Comparison of ENCODE assay signal across 26 cellular contexts in the genomic region with DNA sequence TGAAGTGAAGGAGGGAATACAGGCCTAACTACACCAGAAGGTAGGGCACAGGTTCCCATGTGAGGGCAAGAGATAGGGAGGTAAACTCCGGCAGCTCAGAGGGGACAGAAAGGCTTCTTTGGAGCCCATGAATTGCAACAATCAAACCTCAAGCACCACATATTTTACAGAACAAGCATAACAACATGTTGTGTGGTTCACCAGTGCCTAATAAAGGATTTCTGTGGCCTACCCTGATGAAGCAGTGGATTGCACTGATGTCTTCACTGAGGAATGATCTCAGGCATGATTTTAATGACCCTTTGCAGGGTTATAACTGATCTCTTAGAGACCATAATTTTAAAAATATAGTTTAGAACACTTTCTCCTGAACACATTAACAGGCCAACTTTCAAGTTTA.
A peak's percentile ranks its signal among the peaks of the same experiment; 100 is the strongest.
DNase-seq lines count a peak whose midpoint lies in the region; FAIRE-seq and TF ChIP-seq lines count a peak whose summit lies in the region.
"Had no signal": no experiment of that assay in that cellular context is flagged by ENCODE, and none has a peak within 500 bp of the region (broad histone marks: within the 10 kb centered on the region; RNA-seq: fewer than 3 reads in every experiment).

No MANE protein-coding gene starts in this region.

- H3K4me1 Mint-ChIP-seq in CD4-positive, alpha-beta memory T cell = peaks cover 81 to 98% (median 91%) of the 10 kb centered on the region in 4 donors
- H3K4me1 Mint-ChIP-seq in T-helper 2 cell treated with Interferon-gamma antibody and Interleukin-4, amounts not matched to agents 5 μg/mL and 100 μg/mL, for 36 hours (ENCODE audit: low read depth) = peaks cover 86% of the 10 kb centered on the region

- FAIRE-seq in GM19239 (lab: Jason Lieb, UNC) = no peak
- FAIRE-seq: HTR-8/SVneo had no signal

- peaks cover 96% of the 10 kb centered on the region for H3K4me1 ChIP-seq in CD4-positive, alpha-beta memory T cell (ENCODE audit: insufficient read depth, low read length)
- peaks cover 56 to 60% of the 10 kb centered on the region in 2 experiments for H3K4me1 ChIP-seq in neutrophil (ENCODE audit: control insufficient read depth in 1 of 2, insufficient read depth in 1 of 2, low read depth in 1 of 2, low read length in 1 of 2)
- peaks cover 0 to 4% (median 0%) of the 10 kb centered on the region in 4 donors for H3K4me1 ChIP-seq in Peyer's patch
- H3K4me1 ChIP-seq: psoas muscle, sigmoid colon, SJCRH30 had no signal

- peaks cover 16 to 22% of the 10 kb centered on the region in 2 donors for H3K36me3 Mint-ChIP-seq in CD4-positive, alpha-beta memory T cell
- peaks cover 54% of the 10 kb centered on the region for H3K36me3 Mint-ChIP-seq in T-helper 2 cell treated with Interferon-gamma antibody and Interleukin-4, amounts not matched to agents 5 μg/mL and 100 μg/mL, for 36 hours (ENCODE audit: low read depth)
- H3K36me3 Mint-ChIP-seq: mesothelial cell of epicardium had no signal

- DNase-seq in CD4-positive, alpha-beta memory T cell = no peak
- DNase-seq in T-helper 2 cell treated with Interferon-gamma antibody and Interleukin-4, amounts not matched to agents 5 μg/mL and 100 μg/mL, for 36 hours (ENCODE audit: low spot score) = no peak
- DNase-seq in effector CD8-positive, alpha-beta T cell (lab: John Stamatoyannopoulos, UW) = no peak
- DNase-seq in Peyer's patch = no peak
- no peak for DNase-seq in GM19239 (ENCODE audit: insufficient read length, low spot score)
- DNase-seq: activated B cell treated with CpG ODN at 0.5 μM for 24 hours; activated CD4-positive, alpha-beta T cell treated with anti-CD3 and anti-CD28 coated beads, Interleukin-2, amount 10 ng/mL, durations not matched to agents 7 days and 5 days; activated gamma-delta T cell treated with Interleukin-2 at 50 U/mL for 16 hours; caudate nucleus; EL; H9; KBM-7; naive B cell; NCI-H1417 treated with DMSO at 0.1 percent for 48 hours; NCI-H2029 treated with DMSO at 0.1 percent for 48 hours; NCI-H526; psoas muscle; sigmoid colon; SJCRH30; upper lobe of right lung had no signal

- H3K4me3 Mint-ChIP-seq in CD4-positive, alpha-beta memory T cell = peak overlapping the region in 5 of 8 donors; percentile 2 to 60 (median 22)
- H3K4me3 Mint-ChIP-seq in T-helper 2 cell treated with Interferon-gamma antibody and Interleukin-4, amounts not matched to agents 5 μg/mL and 100 μg/mL, for 36 hours = peak overlapping the region; percentile 18
- H3K4me3 Mint-ChIP-seq: activated B cell treated with CpG ODN at 0.5 μM for 24 hours; activated CD4-positive, alpha-beta T cell treated with anti-CD3 and anti-CD28 coated beads, Interleukin-2, amount 10 ng/mL, durations not matched to agents 7 days and 5 days; H9; mesothelial cell of epicardium; naive B cell; stimulated activated memory B cell treated with anti-CD40 and anti-IgM and Interleukin-4, amounts not matched to agents 10 μg/mL and 1 μg/mL and 100 μg/mL, for 72 hours had no signal

- CTCF ChIA-PET in CD4-positive, alpha-beta memory T cell (lab: Charles Lee; ENCODE audit: partially characterized antibody) = no interaction called here

- H3K27me3 ChIP-seq in CD4-positive, alpha-beta memory T cell (ENCODE audit: insufficient read depth, low read length) = no peaks in the 10 kb centered on the region
- H3K27me3 ChIP-seq in neutrophil (no peaks in the 10 kb centered on the region), Peyer's patch (no peaks in the 10 kb centered on the region)
- H3K27me3 ChIP-seq: sigmoid colon, SJCRH30, upper lobe of right lung had no signal

- no peaks in the 10 kb centered on the region for H3K9me3 ChIP-seq in CD4-positive, alpha-beta memory T cell (ENCODE audit: control insufficient read depth in 1 of 2, low read length in 2 of 2)
- H3K9me3 ChIP-seq in KOPT-K1 (ENCODE audit: insufficient read depth, low read length, poor library complexity, severe bottlenecking) = no peaks in the 10 kb centered on the region
- H3K9me3 ChIP-seq in neutrophil = no peaks in the 10 kb centered on the region
- no peaks in the 10 kb centered on the region for H3K9me3 ChIP-seq in Peyer's patch
- H3K9me3 ChIP-seq: psoas muscle, sigmoid colon, SJCRH30, upper lobe of right lung had no signal

- H3K36me3 ChIP-seq in CD4-positive, alpha-beta memory T cell (ENCODE audit: insufficient read depth, low read length) = no peaks in the 10 kb centered on the region
- peaks cover 29% of the 10 kb centered on the region for H3K36me3 ChIP-seq in KOPT-K1 (ENCODE audit: insufficient read depth, low read length)
- H3K36me3 ChIP-seq in neutrophil = no peaks in the 10 kb centered on the region
- H3K36me3 ChIP-seq in Peyer's patch = no peaks in the 10 kb centered on the region
- H3K36me3 ChIP-seq: sigmoid colon, upper lobe of right lung had no signal

- H3K9me3 Mint-ChIP-seq in CD4-positive, alpha-beta memory T cell = no peaks in the 10 kb centered on the region
- H3K9me3 Mint-ChIP-seq in T-helper 2 cell treated with Interferon-gamma antibody and Interleukin-4, amounts not matched to agents 5 μg/mL and 100 μg/mL, for 36 hours = no peaks in the 10 kb centered on the region
- H3K9me3 Mint-ChIP-seq: activated B cell treated with CpG ODN at 0.5 μM for 24 hours; H9; mesothelial cell of epicardium; naive B cell; stimulated activated memory B cell treated with anti-CD40 and anti-IgM and Interleukin-4, amounts not matched to agents 10 μg/mL and 1 μg/mL and 100 μg/mL, for 72 hours had no signal

- no peaks in the 10 kb centered on the region for H3K27me3 Mint-ChIP-seq in CD4-positive, alpha-beta memory T cell
- H3K27me3 Mint-ChIP-seq in T-helper 2 cell treated with Interferon-gamma antibody and Interleukin-4, amounts not matched to agents 5 μg/mL and 100 μg/mL, for 36 hours (ENCODE audit: low read depth) = no peaks in the 10 kb centered on the region
- H3K27me3 Mint-ChIP-seq: activated B cell treated with CpG ODN at 0.5 μM for 24 hours; naive B cell; stimulated activated memory B cell treated with anti-CD40 and anti-IgM and Interleukin-4, amounts not matched to agents 10 μg/mL and 1 μg/mL and 100 μg/mL, for 72 hours had no signal

- TF ChIP-seq CTCF in neutrophil (IDR thresholded peaks at IDR 0.05) (no peak), Peyer's patch (IDR thresholded peaks at IDR 0.05) (no peak)

- H3K27ac Mint-ChIP-seq in CD4-positive, alpha-beta memory T cell = peak overlapping the region in 5 of 7 donors; percentile 40 to 84 (median 71)
- peak overlapping the region; percentile 24 for H3K27ac Mint-ChIP-seq in T-helper 2 cell treated with Interferon-gamma antibody and Interleukin-4, amounts not matched to agents 5 μg/mL and 100 μg/mL, for 36 hours
- H3K27ac Mint-ChIP-seq: activated B cell treated with CpG ODN at 0.5 μM for 24 hours; activated CD4-positive, alpha-beta T cell treated with anti-CD3 and anti-CD28 coated beads, Interleukin-2, amount 10 ng/mL, durations not matched to agents 7 days and 5 days; H9; mesothelial cell of epicardium; stimulated activated memory B cell treated with anti-CD40 and anti-IgM and Interleukin-4, amounts not matched to agents 10 μg/mL and 1 μg/mL and 100 μg/mL, for 72 hours had no signal

- intact Hi-C loops in CD4-positive, alpha-beta memory T cell (cut with micrococcal nuclease) = no loop called here

- no peak overlapping the region for H3K27ac ChIP-seq in CD4-positive, alpha-beta memory T cell (ENCODE audit: low read depth, low read length)
- H3K27ac ChIP-seq in KOPT-K1 (ENCODE audit: low read depth, low read length, poor library complexity, severe bottlenecking) (peak overlapping the region; percentile 5), neutrophil (peak overlapping the region; percentile 86), Peyer's patch (no peak overlapping the region)
- H3K27ac ChIP-seq: C4-2B, psoas muscle, sigmoid colon, SJCRH30, upper lobe of right lung had no signal

- no peak overlapping the region for H3K4me3 ChIP-seq in CD4-positive, alpha-beta memory T cell (ENCODE audit: low read length in 2 of 2)
- no peak overlapping the region for H3K4me3 ChIP-seq in neutrophil (ENCODE audit: low read depth in 1 of 2, low read length in 1 of 2)
- no peak overlapping the region for H3K4me3 ChIP-seq in Peyer's patch
- H3K4me3 ChIP-seq: psoas muscle, sigmoid colon, SJCRH30, upper lobe of right lung had no signal

- TF ChIP-seq POLR2A in Peyer's patch (IDR thresholded peaks at IDR 0.05) = no peak

- POLR2A ChIA-PET in CD4-positive, alpha-beta memory T cell (lab: Charles Lee; ENCODE audit: partially characterized antibody) = interaction anchor here (1.2 to 6.2 kb wide), 4 partner anchors 12 to 80 kb away, joined by 4 to 46 read pairs (median 7); no protein-coding TSS in a partner anchor

Comparison
In these comparisons a context has a peak if more than half of its experiments do, and no peak if none do; other contexts are left out.
1. H3K27ac ChIP-seq: peak in KOPT-K1 (single experiment) and neutrophil (single experiment); none in CD4-positive, alpha-beta memory T cell (single experiment) and Peyer's patch (0 of 4).